In genomic region chr2:89836326-89836725, GRCh38 we compare ENCODE assay signal across 8 cellular contexts.
A peak's percentile ranks its signal among the peaks of the same experiment; 100 is the strongest.
DNase-seq lines count a peak whose midpoint lies in the region; ATAC-seq, FAIRE-seq and TF ChIP-seq lines count a peak whose summit lies in the region.
"Not testable (repeated sequence)": the region's sequence is repeated elsewhere in the genome, so short reads cannot be mapped to it uniquely, and the experiment has no call there.

No MANE protein-coding gene starts in this region.

- H3K4me3 ChIP-seq in mammary epithelial cell (replicated peaks in 1 of 3; ENCODE audit: insufficient read depth in 1 of 3, low read depth in 2 of 3, low read length in 3 of 3); thoracic aorta: not testable (repeated sequence)

- CTCF ChIA-PET in mammary epithelial cell (lab: Charles Lee; ENCODE audit: low non-redundant PET): not testable (repeated sequence)

- not testable (repeated sequence) for H3K27ac ChIP-seq in mammary epithelial cell (ENCODE audit: insufficient read depth, low read depth, low read length); thoracic aorta

- dilution Hi-C loops in mammary epithelial cell (cut with HindIII; ENCODE audit: low sequenced_read_pairs): not testable (repeated sequence)

- not testable (repeated sequence) for H3K27me3 ChIP-seq in mammary epithelial cell (ENCODE audit: insufficient read depth, low read length); thoracic aorta (replicated peaks; ENCODE audit: insufficient read depth)

- DNase-seq in RCC 7860 (ENCODE audit: low spot score): peak; percentile 54
- peak; percentile 69 for DNase-seq in mammary epithelial cell
- DNase-seq in globus pallidus (ENCODE audit: low spot score): peak; percentile 48
- DNase-seq in memory B cell (ENCODE audit: low spot score in 2 of 2); thoracic aorta (ENCODE audit: low spot score): not testable (repeated sequence)

- H3K79me2 ChIP-seq in mammary epithelial cell (ENCODE audit: insufficient read depth, low read length): not testable (repeated sequence)

- not testable (repeated sequence) for H3K4me3 Mint-ChIP-seq in memory B cell

- H4K20me1 ChIP-seq in mammary epithelial cell (ENCODE audit: insufficient read depth, low read length): not testable (repeated sequence)

- WGBS in mammary epithelial cell (ENCODE audit: low coverage, missing lambda C conversion rate): 41% methylated on average over 6 of the region's 6 CpGs

- peaks cover 54% of the 10 kb centered on the region for H3K9me3 Mint-ChIP-seq in memory B cell

- BruUV-seq in mammary epithelial cell (replicated peaks; lab: Mats Ljungman, UMichigan): not testable (repeated sequence)

- H3K4me1 ChIP-seq in mammary epithelial cell (ENCODE audit: insufficient read depth, low read length); thoracic aorta (ENCODE audit: control insufficient read depth in 1 of 2, low read depth in 2 of 2): not testable (repeated sequence)

- ATAC-seq in GM18505 (IDR thresholded peaks at IDR 0.05; ENCODE audit: unreplicated experiment) (peak; percentile 44), GM21447 (IDR thresholded peaks at IDR 0.05; ENCODE audit: unreplicated experiment) (peak; percentile 38), HG03045 (IDR thresholded peaks at IDR 0.05; ENCODE audit: unreplicated experiment) (peak; percentile 40), memory B cell (ENCODE audit: low read depth) (peak; percentile 50), thoracic aorta (ENCODE audit: insufficient number of reproducible peaks, low FRiP score, low read depth) (peak; percentile 81)

- TF ChIP-seq CTCF in mammary epithelial cell (conservative IDR thresholded peaks at IDR 0.05 in 1 of 2, IDR thresholded peaks at IDR 0.05 in 1 of 2; ENCODE audit: extremely low read depth in 1 of 2, insufficient read depth in 1 of 2, low read depth in 1 of 2, low read length in 2 of 2); thoracic aorta (IDR thresholded peaks at IDR 0.05): not testable (repeated sequence)

- not testable (repeated sequence) for FAIRE-seq in RCC 7860 (lab: Jason Lieb, UNC)

- not testable (repeated sequence) for TF ChIP-seq POLR2A in GM18505 (IDR thresholded peaks at IDR 0.05; ENCODE audit: borderline replicate concordance, extremely low read depth, insufficient read depth, insufficient read length)

- H3K36me3 Mint-ChIP-seq in memory B cell: peaks cover 25% of the 10 kb centered on the region

- intact Hi-C loops in mammary epithelial cell (cut with micrococcal nuclease): not testable (repeated sequence)

- H3K27me3 Mint-ChIP-seq in memory B cell: not testable (repeated sequence)

- not testable (repeated sequence) for H3K9ac ChIP-seq in mammary epithelial cell (ENCODE audit: insufficient read depth, low read length)

- not testable (repeated sequence) for H3K9me3 ChIP-seq in mammary epithelial cell (replicated peaks; ENCODE audit: insufficient read depth, low read length); thoracic aorta

- H3K27ac Mint-ChIP-seq in memory B cell: not testable (repeated sequence)

- not testable (repeated sequence) for H2AFZ ChIP-seq in mammary epithelial cell (ENCODE audit: low read depth, low read length)

- peaks cover 20% of the 10 kb centered on the region for H3K4me1 Mint-ChIP-seq in memory B cell

- in situ Hi-C loops in mammary epithelial cell (cut with MboI; ENCODE audit: low sequenced_read_pairs in 2 of 2): not testable (repeated sequence)

- not testable (repeated sequence) for H3K4me2 ChIP-seq in mammary epithelial cell (ENCODE audit: insufficient read depth, low read depth, low read length)

- H3K36me3 ChIP-seq in mammary epithelial cell (ENCODE audit: insufficient read depth, low read length); thoracic aorta: not testable (repeated sequence)
